In the genomic region with DNA sequence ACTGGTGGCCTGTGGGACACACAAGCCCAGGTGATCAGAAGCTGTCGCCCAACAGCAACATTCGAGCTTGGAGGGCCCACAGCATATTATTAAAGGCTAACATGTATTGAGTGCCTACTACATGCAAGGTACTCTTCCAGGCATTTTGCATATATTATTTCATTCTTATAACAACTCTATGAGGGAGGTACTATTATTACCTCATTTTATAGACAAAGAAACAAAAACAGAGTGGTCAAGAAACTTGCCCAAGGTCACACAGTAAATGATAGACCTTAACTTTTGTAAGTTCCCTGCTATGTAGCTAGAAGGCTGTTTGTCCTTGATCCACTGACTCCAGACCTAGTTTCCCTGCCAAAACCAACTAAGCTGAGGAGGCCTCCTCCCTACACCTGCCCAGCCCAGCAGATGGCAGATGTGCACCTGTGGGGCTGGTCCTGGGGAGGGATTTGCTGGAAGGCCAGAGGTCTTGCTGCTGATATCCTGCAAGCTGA, we compare ENCODE assay signal across 14 cellular contexts. TPM values are rescaled to one million over a fixed set of nuclear protein-coding genes. Genes with fewer than 3 reads are reported as not detected.
DNase-seq lines count a peak whose midpoint lies in the region; ATAC-seq and TF ChIP-seq lines count a peak whose summit lies in the region.
"Had no signal": no experiment of that assay in that cellular context is flagged by ENCODE, and none has a peak within 500 bp of the region (broad histone marks: within the 10 kb centered on the region; RNA-seq: fewer than 3 reads in every experiment).

No MANE protein-coding gene starts in this region.

- DNase-seq in CD8-positive, alpha-beta memory T cell: peak in 1 of 5 donors; percentile 53
- no peak for DNase-seq in activated naive CD8-positive, alpha-beta T cell treated with anti-CD3 and anti-CD28 coated beads, Interleukin-2, amount 50 U/mL, for 24 hours
- DNase-seq in lower lobe of right lung (no peak), left ventricle myocardium superior (no peak), SK-N-DZ (ENCODE audit: low spot score) (no peak)
- DNase-seq: CD4-positive, alpha-beta T cell; NCI-H1417; NCI-H748 treated with DMSO at 0.1 percent for 48 hours; right cardiac atrium; SK-N-SH had no signal

- peak overlapping the region in 5 of 8 donors; percentile 3 to 80 (median 35) for H3K27ac Mint-ChIP-seq in CD8-positive, alpha-beta memory T cell
- H3K27ac Mint-ChIP-seq in activated naive CD8-positive, alpha-beta T cell treated with anti-CD3 and anti-CD28 coated beads, Interleukin-2, amount 50 U/mL, for 24 hours: peak overlapping the region; percentile 82
- H3K27ac Mint-ChIP-seq: GM23338 had no signal

- peak; percentile 32; the same call in 1 of the 2 replicates for TF ChIP-seq RAD21 in Ishikawa (IDR thresholded peaks at IDR 0.05; ENCODE audit: low read depth)

- intact Hi-C loops in lower lobe of right lung (cut with DNase I) (no loop called here), left ventricle myocardium superior (cut with micrococcal nuclease) (no loop called here)

- H3K27ac ChIP-seq in CD8-positive, alpha-beta memory T cell (ENCODE audit: low read depth, low read length): no peak overlapping the region
- H3K27ac ChIP-seq in lower lobe of right lung: no peak overlapping the region

- H3K4me1 ChIP-seq in CD8-positive, alpha-beta memory T cell (ENCODE audit: insufficient read depth, low read length): no peaks in the 10 kb centered on the region
- peaks cover 5% of the 10 kb centered on the region for H3K4me1 ChIP-seq in lower lobe of right lung

- no peak for TF ChIP-seq CTCF in lower lobe of right lung (IDR thresholded peaks at IDR 0.05)

- peaks cover 75% of the 10 kb centered on the region for H3K36me3 ChIP-seq in CD8-positive, alpha-beta memory T cell (ENCODE audit: insufficient read depth, low read length)
- H3K36me3 ChIP-seq in lower lobe of right lung: peaks cover 100% of the 10 kb centered on the region

- no peak overlapping the region for H3K4me3 Mint-ChIP-seq in CD8-positive, alpha-beta memory T cell
- H3K4me3 Mint-ChIP-seq in activated naive CD8-positive, alpha-beta T cell treated with anti-CD3 and anti-CD28 coated beads, Interleukin-2, amount 50 U/mL, for 24 hours: no peak overlapping the region
- H3K4me3 Mint-ChIP-seq: CD4-positive, alpha-beta T cell; GM23338 had no signal

- H3K9me3 Mint-ChIP-seq in CD8-positive, alpha-beta memory T cell: no peaks in the 10 kb centered on the region
- no peaks in the 10 kb centered on the region for H3K9me3 Mint-ChIP-seq in activated naive CD8-positive, alpha-beta T cell treated with anti-CD3 and anti-CD28 coated beads, Interleukin-2, amount 50 U/mL, for 24 hours
- H3K9me3 Mint-ChIP-seq: CD4-positive, alpha-beta T cell; GM23338 had no signal

- no peak overlapping the region for H3K4me3 ChIP-seq in CD8-positive, alpha-beta memory T cell (ENCODE audit: low read length)
- no peak overlapping the region for H3K4me3 ChIP-seq in lower lobe of right lung
- H3K4me3 ChIP-seq: GM23338 had no signal

- H3K4me1 Mint-ChIP-seq in CD8-positive, alpha-beta memory T cell: peaks cover 0 to 13% (median 5%) of the 10 kb centered on the region in 3 donors
- H3K4me1 Mint-ChIP-seq in activated naive CD8-positive, alpha-beta T cell treated with anti-CD3 and anti-CD28 coated beads, Interleukin-2, amount 50 U/mL, for 24 hours: peaks cover 22% of the 10 kb centered on the region
- H3K4me1 Mint-ChIP-seq: GM23338 had no signal

- H3K36me3 Mint-ChIP-seq in CD8-positive, alpha-beta memory T cell: peaks cover 0 to 93% (median 49%) of the 10 kb centered on the region in 3 donors
- H3K36me3 Mint-ChIP-seq in activated naive CD8-positive, alpha-beta T cell treated with anti-CD3 and anti-CD28 coated beads, Interleukin-2, amount 50 U/mL, for 24 hours (ENCODE audit: low read depth): peaks cover 62% of the 10 kb centered on the region

- no peak for TF ChIP-seq EP300 in Ishikawa (IDR thresholded peaks at IDR 0.05; ENCODE audit: borderline replicate concordance)

- POLR2A ChIA-PET in CD8-positive, alpha-beta memory T cell (lab: Charles Lee): no interaction called here

- no peaks in the 10 kb centered on the region for H3K9me3 ChIP-seq in CD8-positive, alpha-beta memory T cell (ENCODE audit: low read length)
- H3K9me3 ChIP-seq in lower lobe of right lung: no peaks in the 10 kb centered on the region
- H3K9me3 ChIP-seq: SK-N-SH had no signal

- H3K27me3 Mint-ChIP-seq in CD8-positive, alpha-beta memory T cell: no peaks in the 10 kb centered on the region
- no peaks in the 10 kb centered on the region for H3K27me3 Mint-ChIP-seq in activated naive CD8-positive, alpha-beta T cell treated with anti-CD3 and anti-CD28 coated beads, Interleukin-2, amount 50 U/mL, for 24 hours
- H3K27me3 Mint-ChIP-seq: CD4-positive, alpha-beta T cell had no signal

- no peak for ATAC-seq in activated naive CD8-positive, alpha-beta T cell treated with anti-CD3 and anti-CD28 coated beads, Interleukin-2, amount 50 U/mL, for 24 hours
- ATAC-seq in lower lobe of right lung (peak; percentile 55 to 58), left ventricle myocardium superior (no peak), GM21423 (IDR thresholded peaks at IDR 0.05; ENCODE audit: unreplicated experiment) (no peak), GM18867 (IDR thresholded peaks at IDR 0.05; ENCODE audit: unreplicated experiment) (no peak)
- ATAC-seq: GM23338 had no signal

- CTCF ChIA-PET in CD8-positive, alpha-beta memory T cell (lab: Charles Lee): interaction anchor here (0.8 to 1.3 kb wide), 3 partner anchors 158 to 221 kb away, joined by 3 to 5 read pairs (median 4); a partner anchor contains a TSS

- no peaks in the 10 kb centered on the region for H3K27me3 ChIP-seq in CD8-positive, alpha-beta memory T cell (ENCODE audit: insufficient read depth, low read length, poor library complexity, severe bottlenecking)
- no peaks in the 10 kb centered on the region for H3K27me3 ChIP-seq in lower lobe of right lung (ENCODE audit: low read depth)

TF ChIP-seq in Ishikawa, 13 proteins besides CTCF, POLR2A, EP300 and RAD21:
- TF ChIP-seq TEAD4 (IDR thresholded peaks at IDR 0.05) (no peak), TCF12 (IDR thresholded peaks at IDR 0.05; ENCODE audit: low read depth) (no peak), CEBPB (IDR thresholded peaks at IDR 0.05) (no peak), NFIC (IDR thresholded peaks at IDR 0.05) (no peak)
TF ChIP-seq in Ishikawa: peak in this region for 0.

RNA-seq across cellular contexts. Expression of a gene that starts 35.7 kb away (rescaled TPM):
- total RNA-seq in CD8-positive, alpha-beta memory T cell: 10 to 100 TPM; 42.2 to 46.6 TPM
- 18.3 TPM for polyA plus RNA-seq in CD8-positive, alpha-beta memory T cell
- 45.0 TPM for total RNA-seq in lower lobe of right lung
- 30.9 TPM for total RNA-seq in left ventricle myocardium superior
- 37.9 and 46.5 TPM in 2 replicates for polyA plus RNA-seq in SK-N-DZ (2014; cell fraction: cytosol; rRNA removed)
- 38.5 and 52.0 TPM in 2 replicates for polyA plus RNA-seq in SK-N-DZ (2014; cell fraction: nucleus; rRNA removed)

RNA-seq across cellular contexts. Expression of a gene that starts 40.2 kb away (rescaled TPM):
- total RNA-seq in CD8-positive, alpha-beta memory T cell: not detected
- not detected for polyA plus RNA-seq in CD8-positive, alpha-beta memory T cell
- total RNA-seq in lower lobe of right lung: 0.44 TPM
- total RNA-seq in left ventricle myocardium superior: not detected
- polyA plus RNA-seq in SK-N-DZ (2014; cell fraction: cytosol; rRNA removed): 0.02 and 0.06 TPM in 2 replicates
- polyA plus RNA-seq in SK-N-DZ (2014; cell fraction: nucleus; rRNA removed): 0.59 and 0.73 TPM in 2 replicates
- total RNA-seq: CD4-positive, alpha-beta T cell had no signal

Comparison
In these comparisons a context has a peak if more than half of its experiments do, and no peak if none do; other contexts are left out.
1. ATAC-seq: peak in lower lobe of right lung (2 of 2); none in activated naive CD8-positive, alpha-beta T cell treated with anti-CD3 and anti-CD28 coated beads, Interleukin-2, amount 50 U/mL, for 24 hours (single experiment), left ventricle myocardium superior (single experiment), GM21423 (single experiment) and GM18867 (single experiment).